In genomic region chr10:89029785-89030437, GRCh38 we compare ENCODE assay signal across 8 cellular contexts. TPM values are rescaled to one million over a fixed set of nuclear protein-coding genes. Genes with fewer than 3 reads are reported as not detected.
A peak's percentile ranks its signal among the peaks of the same experiment; 100 is the strongest.
DNase-seq lines count a peak whose midpoint lies in the region; ATAC-seq and TF ChIP-seq lines count a peak whose summit lies in the region.

No MANE protein-coding gene starts in this region.

- no peak overlapping the region for H3K27ac ChIP-seq in lung (ENCODE audit: low read depth in 1 of 2, low read length in 1 of 2)

- ATAC-seq in lung (ENCODE audit: insufficient read depth, low FRiP score) = peak; percentile 61
- no peak for ATAC-seq in GM19035 (IDR thresholded peaks at IDR 0.05; ENCODE audit: unreplicated experiment)

- peak; percentile 84 for DNase-seq in AG10803 (ENCODE audit: low read depth)
- peak; percentile 78 to 79 for DNase-seq in HAP-1 (ENCODE audit: low spot score in 2 of 2)
- DNase-seq in NCI-H526 (lab: John Stamatoyannopoulos, UW) = peak; percentile 20 to 69
- DNase-seq in activated CD4-positive, alpha-beta T cell treated with anti-CD3 and anti-CD28 coated beads, Interleukin-2, amount 50 U/mL, for 48 hours = peak; percentile 68 to 79
- DNase-seq in effector CD4-positive, alpha-beta T cell = peak; percentile 56
- peak; percentile 80 for DNase-seq in lung (ENCODE audit: low spot score)
- DNase-seq in stimulated activated CD8-positive, alpha-beta memory T cell treated with anti-CD3 and anti-CD28 coated beads, Interleukin-12 subunit alpha, Interleukin-12 subunit beta, amount 100 ng/mL, for 1 hour (ENCODE audit: low read depth) = peak; percentile 53

- no peaks in the 10 kb centered on the region for H3K9me3 ChIP-seq in HAP-1
- H3K9me3 ChIP-seq in lung (ENCODE audit: control insufficient read depth in 2 of 2, insufficient read depth in 1 of 2, low read length in 1 of 2) = no peaks in the 10 kb centered on the region

- H3K36me3 ChIP-seq in HAP-1 (replicated peaks) (no peaks in the 10 kb centered on the region), lung (ENCODE audit: control insufficient read depth in 2 of 2, insufficient read depth in 2 of 2, low read length in 2 of 2) (no peaks in the 10 kb centered on the region)

- peak; percentile 91 for TF ChIP-seq CTCF in AG10803 (conservative IDR thresholded peaks at IDR 0.05; ENCODE audit: low read length)
- peak; percentile 81 for TF ChIP-seq CTCF in lung (IDR thresholded peaks at IDR 0.05; ENCODE audit: control extremely low read depth, extremely low read depth)

- WGBS in lung, 2 donors = 39 to 40% methylated on average over 8 of the region's 8 CpGs

- H3K4me1 ChIP-seq in HAP-1 (peaks cover 17% of the 10 kb centered on the region), lung (ENCODE audit: control insufficient read depth in 2 of 2, insufficient read depth in 2 of 2, low read length in 2 of 2) (peaks cover 3 to 6% of the 10 kb centered on the region in 2 donors)

- in situ Hi-C loops in HAP-1 (cut with MboI; ENCODE audit: low sequenced_read_pairs) = loop anchor here (10.0 kb wide), 1 partner anchor 175 kb away; the partner anchor contains the start of gene CH25H

- H3K4me3 ChIP-seq in AG10803 (ENCODE audit: low read length) = no peak overlapping the region
- H3K4me3 ChIP-seq in HAP-1 = no peak overlapping the region
- no peak overlapping the region for H3K4me3 ChIP-seq in lung

- H3K27me3 ChIP-seq in HAP-1 (ENCODE audit: low read depth) = no peaks in the 10 kb centered on the region
- no peaks in the 10 kb centered on the region for H3K27me3 ChIP-seq in lung (ENCODE audit: control insufficient read depth, insufficient read depth)

RNA-seq across cellular contexts. Expression of gene FAS, which starts 39.3 kb away (rescaled TPM):
- total RNA-seq in lung = 10 to 100 TPM; 35.1 to 74.7 TPM
- polyA plus RNA-seq in lung = 10 to 100 TPM; 10.5 to 37.5 TPM
